In the genomic region with DNA sequence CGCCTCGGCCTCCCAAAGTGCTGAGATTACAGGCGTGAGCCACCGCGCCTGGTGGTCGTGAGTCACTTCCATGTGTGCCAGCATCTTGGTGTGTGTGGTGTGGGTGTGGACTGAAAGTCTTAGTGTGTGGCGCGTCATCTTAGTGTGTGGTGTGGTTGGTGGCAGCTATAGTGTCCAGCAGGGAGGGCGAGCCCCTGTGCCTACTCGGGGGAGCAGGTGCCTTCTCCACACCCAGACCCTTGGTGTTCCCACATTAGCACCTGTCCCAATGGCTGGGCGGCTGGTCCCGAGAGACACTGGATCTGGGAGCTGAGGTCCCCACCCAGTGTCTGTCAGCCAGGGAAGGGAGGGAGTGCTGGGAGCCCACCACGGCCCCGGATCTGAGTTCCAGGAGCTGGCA, we compare ENCODE assay signal across 1 cellular context.
A peak's percentile ranks its signal among the peaks of the same experiment; 100 is the strongest.
TF ChIP-seq lines count a peak whose summit lies in the region.

No MANE protein-coding gene starts in this region.

TF ChIP-seq in HEK293, 187 proteins besides CTCF, POLR2A, EP300 and RAD21:
- no peak for TF ChIP-seq ZFP69B (tag by site-specific recombination; IDR thresholded peaks at IDR 0.05)
- TF ChIP-seq KLF1 (tag by site-specific recombination; IDR thresholded peaks at IDR 0.05), result peak; percentile 60
